In genomic region chr6:169337881-169338445, GRCh38 we compare ENCODE assay signal across 2 cellular contexts.
TF ChIP-seq lines count a peak whose summit lies in the region.

No MANE protein-coding gene starts in this region.

TF ChIP-seq in H1, 55 proteins besides CTCF, POLR2A, EP300 and RAD21 (continued from another document):
- TF ChIP-seq RBBP5 (IDR thresholded peaks at IDR 0.05; ENCODE audit: borderline replicate concordance, low read depth, low read length) (no peak), ZNF274 (IDR thresholded peaks at IDR 0.05; ENCODE audit: borderline replicate concordance, extremely low read depth, low read length) (no peak), BACH1 (IDR thresholded peaks at IDR 0.05; ENCODE audit: low read length) (no peak), EGR1 (IDR thresholded peaks at IDR 0.05; ENCODE audit: borderline replicate concordance, low read depth, low read length) (no peak), TCF12 (IDR thresholded peaks at IDR 0.05; ENCODE audit: low read depth, low read length) (no peak)

TF ChIP-seq in HEK293T, 16 proteins besides CTCF, POLR2A, EP300 and RAD21 (continued from another document):
- no peak for TF ChIP-seq FOXA1 (IDR thresholded peaks at IDR 0.05)
